In genomic region chr19:14440049-14440448, GRCh38 we compare ENCODE assay signal across 8 cellular contexts. TPM values are rescaled to one million over a fixed set of nuclear protein-coding genes. Genes with fewer than 3 reads are reported as not detected.
DNase-seq lines count a peak whose midpoint lies in the region; ATAC-seq and TF ChIP-seq lines count a peak whose summit lies in the region.

No MANE protein-coding gene starts in this region.

- H3K27me3 Mint-ChIP-seq in neural progenitor cell (ENCODE audit: insufficient read depth, low read depth): no peaks in the 10 kb centered on the region

- H3K9me3 ChIP-seq in neural progenitor cell (ENCODE audit: low read depth) (no peaks in the 10 kb centered on the region), transverse colon (no peaks in the 10 kb centered on the region)

- H3K9me3 Mint-ChIP-seq in neural progenitor cell: no peaks in the 10 kb centered on the region

- WGBS in transverse colon (ENCODE audit: low coverage in 1 of 2), 2 donors: 35% methylated on average over 6 to 9 of the region's 9 CpGs

- H3K27ac ChIP-seq in dorsolateral prefrontal cortex (peak overlapping the region in 24 of 59 donors; percentile 1 to 65 (median 34)), neural progenitor cell (no peak overlapping the region), transverse colon (peak overlapping the region; percentile 38 to 66 (median 50))

- peak; percentile 64 for DNase-seq in activated CD4-positive, alpha-beta T cell treated with anti-CD3 and anti-CD28 coated beads for 1 hour
- peak in 1 of 10 donors; percentile 51 for DNase-seq in dorsolateral prefrontal cortex
- DNase-seq in neural progenitor cell (ENCODE audit: low spot score): no peak
- DNase-seq in transverse colon: peak; percentile 79
- DNase-seq in NCI-H2029 (lab: John Stamatoyannopoulos, UW): no peak
- DNase-seq in NCI-H2196 (lab: John Stamatoyannopoulos, UW; ENCODE audit: unreplicated experiment): no peak

- no peak for TF ChIP-seq CTCF in dorsolateral prefrontal cortex (IDR thresholded peaks at IDR 0.05 in 54 of 56, conservative IDR thresholded peaks at IDR 0.05 in 2 of 56; ENCODE audit: low read depth in 1 of 56, partially characterized antibody in 56 of 56)
- TF ChIP-seq CTCF in neural progenitor cell (IDR thresholded peaks at IDR 0.05): no peak
- no peak for TF ChIP-seq CTCF in transverse colon (IDR thresholded peaks at IDR 0.05)

- intact Hi-C loops in dorsolateral prefrontal cortex (cut with DNase I) (no loop called here), transverse colon (cut with DNase I; ENCODE audit: low total_unique reads) (no loop called here)

- H3K36me3 Mint-ChIP-seq in neural progenitor cell: peaks cover 16% of the 10 kb centered on the region

- H3F3A ChIP-seq in neural progenitor cell (ENCODE audit: low read depth): peaks cover 11% of the 10 kb centered on the region

- H3K4me1 ChIP-seq in neural progenitor cell (no peaks in the 10 kb centered on the region), transverse colon (peaks cover under 1 to 18% (median 12%) of the 10 kb centered on the region in 4 donors)

- H3K4me3 ChIP-seq in dorsolateral prefrontal cortex (peak overlapping the region in 35 of 59 donors; percentile 2 to 55 (median 26)), neural progenitor cell (no peak overlapping the region), transverse colon (peak overlapping the region in 2 of 4 donors; percentile 7 to 40)

- no peaks in the 10 kb centered on the region for H3K36me3 ChIP-seq in neural progenitor cell
- peaks cover 0 to 4% (median 2%) of the 10 kb centered on the region in 4 donors for H3K36me3 ChIP-seq in transverse colon

- in situ Hi-C loops in GM18951 (cut with MboI; ENCODE audit: low sequenced_read_pairs, unreplicated experiment) (no loop called here), transverse colon (cut with MboI; ENCODE audit: low pct_ligation_motif_present in 1 of 4, low pct_unique_long_range_greater_than_20kb in 1 of 4, low sequenced_read_pairs in 3 of 4) (no loop called here)

- H3K27me3 ChIP-seq in dorsolateral prefrontal cortex: no peaks in the 10 kb centered on the region
- H3K27me3 ChIP-seq in neural progenitor cell: no peaks in the 10 kb centered on the region
- no peaks in the 10 kb centered on the region for H3K27me3 ChIP-seq in transverse colon

- H3K4me3 Mint-ChIP-seq in neural progenitor cell: no peak overlapping the region

- H4K20me1 ChIP-seq in neural progenitor cell (ENCODE audit: low read depth): peaks cover 23% of the 10 kb centered on the region

- peaks cover 8% of the 10 kb centered on the region for H3K4me1 Mint-ChIP-seq in neural progenitor cell

- H3K27ac Mint-ChIP-seq in neural progenitor cell: peak overlapping the region; percentile 50

- no peak overlapping the region for H3K4me2 ChIP-seq in neural progenitor cell

- H3K9ac ChIP-seq in neural progenitor cell: no peak overlapping the region

- no peak overlapping the region for H2AFZ ChIP-seq in neural progenitor cell (replicated peaks)

- TF ChIP-seq POLR2A in GM18951 (IDR thresholded peaks at IDR 0.05; ENCODE audit: extremely low read depth, insufficient read depth, insufficient read length) (peak; percentile 81), transverse colon (IDR thresholded peaks at IDR 0.05) (no peak)

- no peak for TF ChIP-seq EP300 in transverse colon (IDR thresholded peaks at IDR 0.05; ENCODE audit: low read depth)

- peaks cover 33% of the 10 kb centered on the region for H3K79me2 ChIP-seq in neural progenitor cell (ENCODE audit: low read depth)

- ATAC-seq in HG03196 (IDR thresholded peaks at IDR 0.05; ENCODE audit: unreplicated experiment): peak; percentile 76

RNA-seq across cellular contexts. Expression of gene PKN1, which starts 6.9 kb away (rescaled TPM):
- 100 to 1,000 TPM in 6 of 120 experiments, 10 to 100 TPM in 114; 45.9 to 129 (median 73.3) TPM for total RNA-seq in dorsolateral prefrontal cortex
- total RNA-seq in neural progenitor cell (ENCODE audit: low replicate concordance): 29.0 and 98.6 TPM in 2 replicates
- 100 to 1,000 TPM in 1 of 4 donors, 10 to 100 TPM in 3; 29.1 to 129 (median 55.0) TPM for total RNA-seq in transverse colon

RNA-seq across cellular contexts. Expression of gene DDX39A, which starts 20.9 kb away (rescaled TPM):
- 10 to 100 TPM; 17.5 to 45.6 (median 29.1) TPM for total RNA-seq in dorsolateral prefrontal cortex
- 38.6 and 92.0 TPM in 2 replicates for total RNA-seq in neural progenitor cell (ENCODE audit: low replicate concordance)
- 100 to 1,000 TPM in 3 of 4 donors, 10 to 100 TPM in 1; 66.4 to 286 (median 163) TPM for total RNA-seq in transverse colon

RNA-seq across cellular contexts. Expression of gene PTGER1, which starts 35.1 kb away (rescaled TPM):
- 1 to 10 TPM in 24 of 120 experiments, under 1 TPM in 58, not detected in 38; 0.29 to 4.1 (median 0.66) TPM for total RNA-seq in dorsolateral prefrontal cortex
- not detected in 2 replicates for total RNA-seq in neural progenitor cell (ENCODE audit: low replicate concordance)
- total RNA-seq in transverse colon: 1 to 10 TPM in 2 of 4 donors, not detected in 2; 1.1 to 1.2 TPM

RNA-seq across cellular contexts. Expression of gene GIPC1, which starts 55.9 kb away (rescaled TPM):
- total RNA-seq in dorsolateral prefrontal cortex (100 to 1,000 TPM in 13 of 120 experiments, 10 to 100 TPM in 107; 54.9 to 112 (median 87.4) TPM), neural progenitor cell (ENCODE audit: low replicate concordance) (23.6 and 83.6 TPM in 2 replicates), transverse colon (100 to 1,000 TPM; 295 to 569 (median 362) TPM)

RNA-seq across cellular contexts. Expression of gene ADGRE5, which starts 58.8 kb away (rescaled TPM):
- 10 to 100 TPM in 67 of 120 experiments, 1 to 10 TPM in 53; 3.9 to 39.0 (median 10.7) TPM for total RNA-seq in dorsolateral prefrontal cortex
- 1.1 and 1.5 TPM in 2 replicates for total RNA-seq in neural progenitor cell (ENCODE audit: low replicate concordance)
- 100 to 1,000 TPM in 3 of 4 donors, 10 to 100 TPM in 1; 77.4 to 257 (median 136) TPM for total RNA-seq in transverse colon

Comparison
In these comparisons a context has a peak if more than half of its experiments do, and no peak if none do; other contexts are left out.
1. DNase-seq: peak in activated CD4-positive, alpha-beta T cell treated with anti-CD3 and anti-CD28 coated beads for 1 hour (single experiment) and transverse colon (single experiment); none in neural progenitor cell (single experiment), NCI-H2029 (single experiment) and NCI-H2196 (single experiment).